In the genomic region with DNA sequence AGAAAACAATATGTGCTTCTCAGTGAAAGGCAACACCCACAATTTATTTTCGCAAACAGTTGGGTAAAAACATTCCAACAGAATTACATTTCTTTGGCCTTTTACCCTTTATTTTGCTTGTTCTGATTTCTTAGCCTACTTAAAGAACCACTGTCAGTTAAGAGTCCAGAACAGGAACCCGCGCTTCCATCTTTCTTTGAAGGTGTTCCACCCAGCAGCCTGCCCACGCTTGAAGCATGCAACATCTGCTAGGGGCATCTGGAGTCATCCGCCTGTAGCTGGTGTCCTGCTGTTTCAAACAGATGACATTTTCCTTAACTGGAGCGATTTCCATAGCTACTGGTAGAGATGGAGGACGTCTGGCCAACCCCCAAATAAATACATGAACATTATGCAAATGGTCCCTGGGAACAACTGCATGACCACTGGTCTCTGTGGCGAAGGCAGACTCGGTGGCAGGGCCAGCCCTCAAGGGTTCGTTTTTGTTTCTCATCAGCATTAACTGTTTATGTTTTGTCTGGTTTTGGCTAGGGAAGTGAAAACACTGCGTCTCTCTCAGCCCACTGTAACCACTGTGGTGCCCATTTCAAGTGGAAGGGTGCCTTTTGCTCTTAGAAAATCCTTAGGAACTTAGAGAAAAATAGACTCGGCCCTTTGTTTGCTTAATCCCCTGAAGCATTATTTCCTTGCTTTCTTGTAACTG, we compare ENCODE assay signal across 1 cellular context.
TF ChIP-seq lines count a peak whose summit lies in the region.

No MANE protein-coding gene starts in this region.

TF ChIP-seq in GM12878, 131 proteins besides CTCF, POLR2A, EP300 and RAD21 (continued from another document):
- no peak for TF ChIP-seq E2F4 (IDR thresholded peaks at IDR 0.05; ENCODE audit: low read depth, low read length)
- TF ChIP-seq MTA2 (IDR thresholded peaks at IDR 0.05; ENCODE audit: low read depth), result peak; percentile 20; the same call in 1 of the 2 replicates
- TF ChIP-seq ZNF622 (IDR thresholded peaks at IDR 0.05), result no peak
- TF ChIP-seq IKZF2 (IDR thresholded peaks at IDR 0.05), result peak; percentile 28 to 30; a peak in 2 of 4 replicates
- TF ChIP-seq RAD51 (IDR thresholded peaks at IDR 0.05), result no peak
- TF ChIP-seq, protein P1, sequence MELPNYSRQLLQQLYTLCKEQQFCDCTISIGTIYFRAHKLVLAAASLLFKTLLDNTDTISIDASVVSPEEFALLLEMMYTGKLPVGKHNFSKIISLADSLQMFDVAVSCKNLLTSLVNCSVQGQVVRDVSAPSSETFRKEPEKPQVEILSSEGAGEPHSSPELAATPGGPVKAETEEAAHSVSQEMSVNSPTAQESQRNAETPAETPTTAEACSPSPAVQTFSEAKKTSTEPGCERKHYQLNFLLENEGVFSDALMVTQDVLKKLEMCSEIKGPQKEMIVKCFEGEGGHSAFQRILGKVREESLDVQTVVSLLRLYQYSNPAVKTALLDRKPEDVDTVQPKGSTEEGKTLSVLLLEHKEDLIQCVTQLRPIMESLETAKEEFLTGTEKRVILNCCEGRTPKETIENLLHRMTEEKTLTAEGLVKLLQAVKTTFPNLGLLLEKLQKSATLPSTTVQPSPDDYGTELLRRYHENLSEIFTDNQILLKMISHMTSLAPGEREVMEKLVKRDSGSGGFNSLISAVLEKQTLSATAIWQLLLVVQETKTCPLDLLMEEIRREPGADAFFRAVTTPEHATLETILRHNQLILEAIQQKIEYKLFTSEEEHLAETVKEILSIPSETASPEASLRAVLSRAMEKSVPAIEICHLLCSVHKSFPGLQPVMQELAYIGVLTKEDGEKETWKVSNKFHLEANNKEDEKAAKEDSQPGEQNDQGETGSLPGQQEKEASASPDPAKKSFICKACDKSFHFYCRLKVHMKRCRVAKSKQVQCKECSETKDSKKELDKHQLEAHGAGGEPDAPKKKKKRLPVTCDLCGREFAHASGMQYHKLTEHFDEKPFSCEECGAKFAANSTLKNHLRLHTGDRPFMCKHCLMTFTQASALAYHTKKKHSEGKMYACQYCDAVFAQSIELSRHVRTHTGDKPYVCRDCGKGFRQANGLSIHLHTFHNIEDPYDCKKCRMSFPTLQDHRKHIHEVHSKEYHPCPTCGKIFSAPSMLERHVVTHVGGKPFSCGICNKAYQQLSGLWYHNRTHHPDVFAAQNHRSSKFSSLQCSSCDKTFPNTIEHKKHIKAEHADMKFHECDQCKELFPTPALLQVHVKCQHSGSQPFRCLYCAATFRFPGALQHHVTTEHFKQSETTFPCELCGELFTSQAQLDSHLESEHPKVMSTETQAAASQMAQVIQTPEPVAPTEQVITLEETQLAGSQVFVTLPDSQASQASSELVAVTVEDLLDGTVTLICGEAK (IDR thresholded peaks at IDR 0.05; ENCODE audit: borderline replicate concordance), result no peak
- TF ChIP-seq SPI1 (IDR thresholded peaks at IDR 0.05; ENCODE audit: borderline replicate concordance, insufficient read depth, low read depth, low read length), result peak; percentile 79
- TF ChIP-seq NFXL1 (IDR thresholded peaks at IDR 0.05; ENCODE audit: borderline replicate concordance), result no peak
- no peak for TF ChIP-seq NKRF (conservative IDR thresholded peaks at IDR 0.05)
- peak; percentile 29; the same call in 1 of the 2 replicates for TF ChIP-seq IKZF1 (conservative IDR thresholded peaks at IDR 0.05)
